9 cellular contexts compared by ENCODE assay signal in genomic region chr9:33202552-33203300, GRCh38. TPM values are rescaled to one million over a fixed set of nuclear protein-coding genes. Genes with fewer than 3 reads are reported as not detected.
DNase-seq lines count a peak whose midpoint lies in the region; ATAC-seq and TF ChIP-seq lines count a peak whose summit lies in the region.
"Had no signal": no experiment of that assay in that cellular context is flagged by ENCODE, and none has a peak within 500 bp of the region (broad histone marks: within the 10 kb centered on the region; RNA-seq: fewer than 3 reads in every experiment).

No MANE protein-coding gene starts in this region.

- peaks cover 6% of the 10 kb centered on the region for H3K27me3 Mint-ChIP-seq in activated naive CD8-positive, alpha-beta T cell treated with anti-CD3 and anti-CD28 coated beads, Interleukin-2, amount 10 ng/mL, durations not matched to agents 7 days and 5 days
- H3K27me3 Mint-ChIP-seq in natural killer cell (ENCODE audit: low read depth in 2 of 2): no peaks in the 10 kb centered on the region

- H3K9me3 Mint-ChIP-seq in activated naive CD8-positive, alpha-beta T cell treated with anti-CD3 and anti-CD28 coated beads, Interleukin-2, amount 10 ng/mL, durations not matched to agents 7 days and 5 days: no peaks in the 10 kb centered on the region
- no peaks in the 10 kb centered on the region for H3K9me3 Mint-ChIP-seq in natural killer cell

- peak; percentile 99 for ATAC-seq in GM21447 (IDR thresholded peaks at IDR 0.05; ENCODE audit: unreplicated experiment)
- ATAC-seq in HG03558 (IDR thresholded peaks at IDR 0.05; ENCODE audit: extremely low read depth, unreplicated experiment): peak; percentile 97
- ATAC-seq in activated naive CD8-positive, alpha-beta T cell treated with anti-CD3 and anti-CD28 coated beads, Interleukin-2, amount 10 ng/mL, durations not matched to agents 7 days and 5 days (ENCODE audit: low read depth): peak; percentile 99
- ATAC-seq in natural killer cell: peak; percentile 86 to 99 (median 95)

- H3K4me1 Mint-ChIP-seq in activated naive CD8-positive, alpha-beta T cell treated with anti-CD3 and anti-CD28 coated beads, Interleukin-2, amount 10 ng/mL, durations not matched to agents 7 days and 5 days: peaks cover 25% of the 10 kb centered on the region
- peaks cover 16 to 23% of the 10 kb centered on the region in 2 donors for H3K4me1 Mint-ChIP-seq in natural killer cell

- peak overlapping the region; percentile 76 for H3K4me3 Mint-ChIP-seq in activated naive CD8-positive, alpha-beta T cell treated with anti-CD3 and anti-CD28 coated beads, Interleukin-2, amount 10 ng/mL, durations not matched to agents 7 days and 5 days
- peak overlapping the region; percentile 22 for H3K4me3 Mint-ChIP-seq in natural killer cell

- intact Hi-C loops in natural killer cell (cut with micrococcal nuclease): no loop called here

- POLR2A ChIA-PET in activated naive CD8-positive, alpha-beta T cell treated with anti-CD3 and anti-CD28 coated beads, Interleukin-2, amount 10 ng/mL, durations not matched to agents 7 days and 5 days (lab: Charles Lee): interaction anchor here (2.0 kb wide), 1 partner anchor 35 kb away, joined by 8 read pairs; the partner anchor contains the start of gene B4GALT1

- H3K4me3 ChIP-seq in GM12864 (ENCODE audit: low read depth, low read length): no peak overlapping the region

- no peak for TF ChIP-seq CTCF in GM12864 (IDR thresholded peaks at IDR 0.05; ENCODE audit: low read depth, low read length, missing control alignments)
- no peak for TF ChIP-seq CTCF in natural killer cell (IDR thresholded peaks at IDR 0.05)

- DNase-seq in GM12864 (ENCODE audit: low read depth) (peak; percentile 58), natural killer cell (peak; percentile 42), RKO (ENCODE audit: low spot score) (no peak), NCI-H82 (lab: John Stamatoyannopoulos, UW) (no peak)
- peak; percentile 53 for DNase-seq in activated naive CD8-positive, alpha-beta T cell treated with anti-CD3 and anti-CD28 coated beads, Interleukin-2, amount 10 ng/mL, durations not matched to agents 7 days and 5 days
- no peak for DNase-seq in stimulated activated CD4-positive, alpha-beta T cell treated with anti-CD3 and anti-CD28 coated beads, Interleukin-4, amount 100 ng/mL, for 24 hours

- no peaks in the 10 kb centered on the region for H3K36me3 Mint-ChIP-seq in activated naive CD8-positive, alpha-beta T cell treated with anti-CD3 and anti-CD28 coated beads, Interleukin-2, amount 10 ng/mL, durations not matched to agents 7 days and 5 days
- H3K36me3 Mint-ChIP-seq in natural killer cell: no peaks in the 10 kb centered on the region

- H3K27ac Mint-ChIP-seq in activated naive CD8-positive, alpha-beta T cell treated with anti-CD3 and anti-CD28 coated beads, Interleukin-2, amount 10 ng/mL, durations not matched to agents 7 days and 5 days: peak overlapping the region; percentile 83
- H3K27ac Mint-ChIP-seq in natural killer cell: peak overlapping the region; percentile 8 to 87

RNA-seq across cellular contexts. Expression of gene B4GALT1, which starts 35.6 kb away (rescaled TPM):
- total RNA-seq in activated naive CD8-positive, alpha-beta T cell treated with anti-CD3 and anti-CD28 coated beads, Interleukin-2, amount 10 ng/mL, durations not matched to agents 7 days and 5 days: 10 to 100 TPM; 34.6 to 35.7 TPM
- 100 to 1,000 TPM; 122 to 143 (median 128) TPM for total RNA-seq in natural killer cell

RNA-seq across cellular contexts. Expression of gene SPINK4, which starts 37.2 kb away (rescaled TPM):
- not detected for total RNA-seq in activated naive CD8-positive, alpha-beta T cell treated with anti-CD3 and anti-CD28 coated beads, Interleukin-2, amount 10 ng/mL, durations not matched to agents 7 days and 5 days
- total RNA-seq in natural killer cell: not detected
- total RNA-seq: temporal lobe had no signal

Comparison
In these comparisons a context has a peak if more than half of its experiments do, and no peak if none do; other contexts are left out.
1. DNase-seq: peak in GM12864 (single experiment), activated naive CD8-positive, alpha-beta T cell treated with anti-CD3 and anti-CD28 coated beads, Interleukin-2, amount 10 ng/mL, durations not matched to agents 7 days and 5 days (single experiment) and natural killer cell (single experiment); none in RKO (single experiment), stimulated activated CD4-positive, alpha-beta T cell treated with anti-CD3 and anti-CD28 coated beads, Interleukin-4, amount 100 ng/mL, for 24 hours (single experiment) and NCI-H82 (single experiment).
2. Peak in every context shown above with its lines, with median percentiles within 50 percentile points of each other: ATAC-seq.